In the genomic region with DNA sequence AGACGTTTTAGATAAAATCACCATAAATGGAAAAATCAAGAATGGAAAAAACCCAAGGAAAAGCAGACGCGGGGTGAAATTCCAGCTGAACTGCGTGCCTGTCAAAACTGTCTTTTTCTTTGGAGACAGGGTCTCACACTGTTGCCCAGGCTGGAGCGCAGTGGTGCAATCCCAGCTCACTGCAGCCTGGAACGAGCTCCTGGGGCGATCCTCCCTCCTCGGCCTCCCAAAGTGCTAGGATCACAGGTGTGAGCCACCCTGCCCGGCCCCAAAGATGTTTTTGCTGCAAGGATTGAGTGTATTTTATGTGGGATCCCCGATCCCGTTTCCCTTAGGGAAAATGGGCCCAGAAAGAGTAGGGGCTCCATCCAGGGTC, we compare ENCODE assay signal across 14 cellular contexts. TPM values are rescaled to one million over a fixed set of nuclear protein-coding genes. Genes with fewer than 3 reads are reported as not detected.
DNase-seq lines count a peak whose midpoint lies in the region; ATAC-seq and TF ChIP-seq lines count a peak whose summit lies in the region.
"Had no signal": no experiment of that assay in that cellular context is flagged by ENCODE, and none has a peak within 500 bp of the region (broad histone marks: within the 10 kb centered on the region; RNA-seq: fewer than 3 reads in every experiment).

No MANE protein-coding gene starts in this region.

- H2BK12ac ChIP-seq in neuronal stem cell (ENCODE audit: low read length), result no peak overlapping the region

- peaks cover 1% of the 10 kb centered on the region for H3K79me1 ChIP-seq in neuronal stem cell (ENCODE audit: low read depth, low read length)

- no peak overlapping the region for H3K23ac ChIP-seq in neuronal stem cell (ENCODE audit: low read depth, low read length, poor library complexity)

- H4K91ac ChIP-seq in neuronal stem cell (ENCODE audit: low read depth, low read length, poor library complexity), result no peak overlapping the region

- no peak for DNase-seq in CD8-positive, alpha-beta T cell
- DNase-seq in HL-60 (ENCODE audit: low read depth in 1 of 2, low spot score in 1 of 2) (no peak), esophagus muscularis mucosa (ENCODE audit: extremely low spot score) (no peak), neuronal stem cell (ENCODE audit: low spot score) (no peak), activated gamma-delta T cell treated with Interleukin-2 at 50 U/mL for 16 hours (no peak), NCI-H1417 (lab: John Stamatoyannopoulos, UW) (no peak)
- DNase-seq: foreskin melanocyte, GOT3 had no signal

- H3K9me3 Mint-ChIP-seq in CD8-positive, alpha-beta T cell, result no peaks in the 10 kb centered on the region

- 67% methylated on average over 9 of the region's 11 CpGs for WGBS in esophagus muscularis mucosa
- WGBS in neuronal stem cell (ENCODE audit: extremely low coverage in 2 of 2, insufficient read length in 2 of 2, insufficient replicate concordance in 1 of 2), 2 donors, result no CpG with 5 or more reads among the region's 11 CpGs

- peaks cover 11% of the 10 kb centered on the region for H3K4me1 Mint-ChIP-seq in CD8-positive, alpha-beta T cell (ENCODE audit: low read depth)

- no peak overlapping the region for H3K27ac ChIP-seq in CD8-positive, alpha-beta T cell (ENCODE audit: low read depth, low read length)
- peak overlapping the region; percentile 80 for H3K27ac ChIP-seq in HL-60 (replicated peaks)
- H3K27ac ChIP-seq in esophagus muscularis mucosa (replicated peaks in 1 of 4), result no peak overlapping the region
- H3K27ac ChIP-seq in neuronal stem cell (replicated peaks; ENCODE audit: low read length), result no peak overlapping the region
- H3K27ac ChIP-seq: ascending aorta, SJSA1 had no signal

- H3K18ac ChIP-seq in neuronal stem cell (ENCODE audit: low read length), result no peak overlapping the region

- H2BK120ac ChIP-seq in neuronal stem cell (ENCODE audit: low read depth, low read length), result no peak overlapping the region

- H3K4me1 ChIP-seq in CD8-positive, alpha-beta T cell (ENCODE audit: insufficient read depth, low read length), result peaks cover 21% of the 10 kb centered on the region
- H3K4me1 ChIP-seq in esophagus muscularis mucosa (peaks cover 9 to 26% (median 16%) of the 10 kb centered on the region in 4 donors), neuronal stem cell (ENCODE audit: control insufficient read depth in 2 of 2, insufficient read depth in 1 of 2, low read depth in 1 of 2, low read length in 2 of 2) (peaks cover 3 to 8% of the 10 kb centered on the region in 2 donors)

- H2BK5ac ChIP-seq in neuronal stem cell (ENCODE audit: low read length), result no peak overlapping the region

- no peak for TF ChIP-seq POLR2A in esophagus muscularis mucosa (IDR thresholded peaks at IDR 0.05; ENCODE audit: low read depth)

- no peak overlapping the region for H3K4me2 ChIP-seq in neuronal stem cell (ENCODE audit: insufficient read depth, low read length, poor library complexity, severe bottlenecking)

- peak overlapping the region; percentile 84 for H2AFZ ChIP-seq in neuronal stem cell (ENCODE audit: low read length)

- peak overlapping the region; percentile 58 for H3K4me3 Mint-ChIP-seq in CD8-positive, alpha-beta T cell

- CTCF ChIA-PET in CD8-positive, alpha-beta T cell (lab: Charles Lee), result interaction anchor here (0.7 to 8.5 kb wide), 2 partner anchors 8 to 44 kb away, joined by 3 to 58 read pairs; no protein-coding TSS in a partner anchor

- TF ChIP-seq EP300 in esophagus muscularis mucosa (IDR thresholded peaks at IDR 0.05), result no peak

- no peak for TF ChIP-seq CTCF in CD8-positive, alpha-beta T cell (IDR thresholded peaks at IDR 0.05)
- TF ChIP-seq CTCF in HL-60 (IDR thresholded peaks at IDR 0.05; ENCODE audit: insufficient read depth, low read length) (no peak), esophagus muscularis mucosa (IDR thresholded peaks at IDR 0.05) (no peak)

- POLR2A ChIA-PET in CD8-positive, alpha-beta T cell (lab: Charles Lee), result interaction anchor here (0.8 to 1.0 kb wide), 2 partner anchors 12 to 29 kb away, joined by 3 read pairs; no protein-coding TSS in a partner anchor

- H3K9ac ChIP-seq in neuronal stem cell (ENCODE audit: low read depth, low read length, poor library complexity), result no peak overlapping the region

- H3K36me3 Mint-ChIP-seq in CD8-positive, alpha-beta T cell, result no peaks in the 10 kb centered on the region

- peak overlapping the region; percentile 17 for H4K8ac ChIP-seq in neuronal stem cell (ENCODE audit: low read depth, low read length)

- no peak for ATAC-seq in CD8-positive, alpha-beta T cell
- ATAC-seq in HG03196 (IDR thresholded peaks at IDR 0.05; ENCODE audit: unreplicated experiment) (no peak), HG03095 (IDR thresholded peaks at IDR 0.05; ENCODE audit: unreplicated experiment) (no peak)

- H3K27ac Mint-ChIP-seq in CD8-positive, alpha-beta T cell, result no peak overlapping the region

- no peak overlapping the region for H2BK15ac ChIP-seq in neuronal stem cell (ENCODE audit: low read length)

- no peaks in the 10 kb centered on the region for H3K36me3 ChIP-seq in CD8-positive, alpha-beta T cell (ENCODE audit: insufficient read depth, low read length)
- H3K36me3 ChIP-seq in esophagus muscularis mucosa (no peaks in the 10 kb centered on the region), neuronal stem cell (replicated peaks in 1 of 2; ENCODE audit: control insufficient read depth in 2 of 2, insufficient read depth in 2 of 2, low read length in 2 of 2) (no peaks in the 10 kb centered on the region)
- H3K36me3 ChIP-seq: ascending aorta, SJSA1 had no signal

- no peaks in the 10 kb centered on the region for H3K27me3 ChIP-seq in CD8-positive, alpha-beta T cell (ENCODE audit: insufficient read depth, low read length)
- no peaks in the 10 kb centered on the region for H3K27me3 ChIP-seq in HL-60 (ENCODE audit: insufficient read depth, poor library complexity, severe bottlenecking)
- no peaks in the 10 kb centered on the region for H3K27me3 ChIP-seq in esophagus muscularis mucosa
- peaks cover 1 to 32% (median 1%) of the 10 kb centered on the region in 3 experiments for H3K27me3 ChIP-seq in neuronal stem cell (ENCODE audit: control insufficient read depth in 3 of 3, insufficient read depth in 3 of 3, low read depth in 1 of 3, low read length in 3 of 3)
- H3K27me3 ChIP-seq: ascending aorta, SJSA1 had no signal

- H3K27me3 Mint-ChIP-seq in CD8-positive, alpha-beta T cell (ENCODE audit: low read depth), result no peaks in the 10 kb centered on the region

- no peaks in the 10 kb centered on the region for H3K9me3 ChIP-seq in CD8-positive, alpha-beta T cell (ENCODE audit: low read length)
- no peaks in the 10 kb centered on the region for H3K9me3 ChIP-seq in esophagus muscularis mucosa
- no peaks in the 10 kb centered on the region for H3K9me3 ChIP-seq in neuronal stem cell (replicated peaks in 1 of 2; ENCODE audit: control insufficient read depth in 2 of 2, insufficient read depth in 1 of 2, low read depth in 1 of 2, low read length in 2 of 2)
- H3K9me3 ChIP-seq: ascending aorta, SJSA1 had no signal

- H3K14ac ChIP-seq in neuronal stem cell (ENCODE audit: low read length), result no peak overlapping the region

- H3K4ac ChIP-seq in neuronal stem cell (ENCODE audit: low read length), result no peak overlapping the region

- no peak overlapping the region for H3K4me3 ChIP-seq in CD8-positive, alpha-beta T cell (ENCODE audit: low read depth, low read length)
- no peak overlapping the region for H3K4me3 ChIP-seq in HL-60 (replicated peaks; ENCODE audit: insufficient read depth, low read length)
- peak overlapping the region in 3 of 4 donors; percentile 47 to 50 (median 47) for H3K4me3 ChIP-seq in esophagus muscularis mucosa
- H3K4me3 ChIP-seq in neuronal stem cell (ENCODE audit: low read length in 2 of 2), result no peak overlapping the region
- H3K4me3 ChIP-seq: SJSA1 had no signal

- intact Hi-C loops in CD8-positive, alpha-beta T cell (cut with DNase I, micrococcal nuclease), result no loop called here
- intact Hi-C loops in esophagus muscularis mucosa (cut with DNase I), result no loop called here

- no peak overlapping the region for H2AK5ac ChIP-seq in neuronal stem cell (ENCODE audit: low read depth, low read length)

RNA-seq across cellular contexts. Expression of a gene that starts 0.9 kb away (rescaled TPM):
- total RNA-seq in CD8-positive, alpha-beta T cell, result not detected
- 1 to 10 TPM in 3 of 4 donors, under 1 TPM in 1; 0.78 to 2.3 (median 1.3) TPM for total RNA-seq in esophagus muscularis mucosa
- polyA plus RNA-seq in neuronal stem cell (2013, experiment 1 of 2), result not detected
- polyA plus RNA-seq in neuronal stem cell (2013, experiment 2 of 2), result not detected
- total RNA-seq: kidney epithelial cell, SJSA1 had no signal

RNA-seq across cellular contexts. Expression of a gene that starts 25.1 kb away (rescaled TPM):
- total RNA-seq in CD8-positive, alpha-beta T cell, result under 1 TPM; 0.33 to 0.46 TPM
- total RNA-seq in esophagus muscularis mucosa, result not detected
- polyA plus RNA-seq in neuronal stem cell (2013, experiment 1 of 2), result 0.99 TPM
- polyA plus RNA-seq in neuronal stem cell (2013, experiment 2 of 2), result 1.1 TPM
- total RNA-seq: ascending aorta, kidney epithelial cell, SJSA1, subcutaneous adipose tissue had no signal

RNA-seq across cellular contexts. Expression of a gene that starts 26.6 kb away (rescaled TPM):
- total RNA-seq in CD8-positive, alpha-beta T cell, result under 1 TPM in 1 of 2 experiments, not detected in 1; 0.92 TPM
- total RNA-seq in esophagus muscularis mucosa, result not detected
- polyA plus RNA-seq in neuronal stem cell (2013, experiment 1 of 2), result 0.22 TPM
- 0.15 TPM for polyA plus RNA-seq in neuronal stem cell (2013, experiment 2 of 2)
- total RNA-seq: ascending aorta, SJSA1, subcutaneous adipose tissue had no signal

RNA-seq across cellular contexts. Expression of a gene that starts 33.7 kb away (rescaled TPM):
- 1 to 10 TPM; 2.2 to 4.4 TPM for total RNA-seq in CD8-positive, alpha-beta T cell
- total RNA-seq in esophagus muscularis mucosa, result 1 to 10 TPM in 3 of 4 donors, under 1 TPM in 1; 0.50 to 3.7 (median 1.3) TPM
- 10.1 TPM for polyA plus RNA-seq in neuronal stem cell (2013, experiment 1 of 2)
- polyA plus RNA-seq in neuronal stem cell (2013, experiment 2 of 2), result 9.2 TPM
- total RNA-seq: ascending aorta, kidney epithelial cell had no signal

RNA-seq across cellular contexts. Expression of a gene that starts 45.5 kb away (rescaled TPM):
- 100 to 1,000 TPM; 103 to 113 TPM for total RNA-seq in CD8-positive, alpha-beta T cell
- 100 to 1,000 TPM in 3 of 4 donors, 10 to 100 TPM in 1; 76.4 to 113 (median 106) TPM for total RNA-seq in esophagus muscularis mucosa
- 368 TPM for polyA plus RNA-seq in neuronal stem cell (2013, experiment 1 of 2)
- 371 TPM for polyA plus RNA-seq in neuronal stem cell (2013, experiment 2 of 2)

Comparison
In these comparisons a context has a peak if more than half of its experiments do, and no peak if none do; other contexts are left out.
1. H3K4me3 ChIP-seq: peak in esophagus muscularis mucosa (3 of 4); none in CD8-positive, alpha-beta T cell (single experiment), HL-60 (single experiment) and neuronal stem cell (0 of 2).